Comparison of ENCODE assay signal across 1 cellular context in the genomic region with DNA sequence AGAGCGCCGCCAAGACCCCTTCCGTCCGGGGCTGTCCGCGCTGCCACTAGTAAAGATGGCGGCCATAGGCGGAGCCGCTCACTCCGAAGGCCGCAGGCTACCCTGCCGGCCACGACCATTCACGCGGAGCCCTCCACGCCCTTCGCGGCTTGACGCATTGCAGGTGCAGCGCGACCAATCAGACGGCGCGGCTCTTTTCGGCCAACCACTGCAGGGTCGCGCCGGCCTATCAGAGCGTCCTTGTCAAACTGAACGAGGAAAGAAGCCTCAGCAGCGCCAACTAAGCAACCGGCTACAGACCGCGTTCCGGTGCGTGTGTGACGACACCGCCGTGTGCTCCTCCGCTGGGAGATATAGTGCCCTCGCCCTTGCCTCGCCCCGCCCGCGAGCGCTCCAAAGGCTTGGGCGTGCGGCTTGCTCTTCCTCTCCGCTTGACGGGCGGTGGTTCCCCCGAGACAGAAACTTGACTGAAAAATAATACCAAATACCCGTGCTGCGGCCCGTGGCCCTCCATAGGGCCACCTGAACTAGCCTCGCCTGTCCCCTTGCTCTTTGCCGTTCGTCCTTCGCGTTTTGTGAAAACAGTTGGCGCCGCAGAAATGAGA.
TF ChIP-seq lines count a peak whose summit lies in the region.

No MANE protein-coding gene starts in this region.

TF ChIP-seq in K562, 482 proteins besides CTCF, POLR2A, EP300 and RAD21 (continued from another document and continues in another):
- TF ChIP-seq, protein P1, sequence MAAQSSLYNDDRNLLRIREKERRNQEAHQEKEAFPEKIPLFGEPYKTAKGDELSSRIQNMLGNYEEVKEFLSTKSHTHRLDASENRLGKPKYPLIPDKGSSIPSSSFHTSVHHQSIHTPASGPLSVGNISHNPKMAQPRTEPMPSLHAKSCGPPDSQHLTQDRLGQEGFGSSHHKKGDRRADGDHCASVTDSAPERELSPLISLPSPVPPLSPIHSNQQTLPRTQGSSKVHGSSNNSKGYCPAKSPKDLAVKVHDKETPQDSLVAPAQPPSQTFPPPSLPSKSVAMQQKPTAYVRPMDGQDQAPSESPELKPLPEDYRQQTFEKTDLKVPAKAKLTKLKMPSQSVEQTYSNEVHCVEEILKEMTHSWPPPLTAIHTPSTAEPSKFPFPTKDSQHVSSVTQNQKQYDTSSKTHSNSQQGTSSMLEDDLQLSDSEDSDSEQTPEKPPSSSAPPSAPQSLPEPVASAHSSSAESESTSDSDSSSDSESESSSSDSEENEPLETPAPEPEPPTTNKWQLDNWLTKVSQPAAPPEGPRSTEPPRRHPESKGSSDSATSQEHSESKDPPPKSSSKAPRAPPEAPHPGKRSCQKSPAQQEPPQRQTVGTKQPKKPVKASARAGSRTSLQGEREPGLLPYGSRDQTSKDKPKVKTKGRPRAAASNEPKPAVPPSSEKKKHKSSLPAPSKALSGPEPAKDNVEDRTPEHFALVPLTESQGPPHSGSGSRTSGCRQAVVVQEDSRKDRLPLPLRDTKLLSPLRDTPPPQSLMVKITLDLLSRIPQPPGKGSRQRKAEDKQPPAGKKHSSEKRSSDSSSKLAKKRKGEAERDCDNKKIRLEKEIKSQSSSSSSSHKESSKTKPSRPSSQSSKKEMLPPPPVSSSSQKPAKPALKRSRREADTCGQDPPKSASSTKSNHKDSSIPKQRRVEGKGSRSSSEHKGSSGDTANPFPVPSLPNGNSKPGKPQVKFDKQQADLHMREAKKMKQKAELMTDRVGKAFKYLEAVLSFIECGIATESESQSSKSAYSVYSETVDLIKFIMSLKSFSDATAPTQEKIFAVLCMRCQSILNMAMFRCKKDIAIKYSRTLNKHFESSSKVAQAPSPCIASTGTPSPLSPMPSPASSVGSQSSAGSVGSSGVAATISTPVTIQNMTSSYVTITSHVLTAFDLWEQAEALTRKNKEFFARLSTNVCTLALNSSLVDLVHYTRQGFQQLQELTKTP (IDR thresholded peaks at IDR 0.05; ENCODE audit: low read depth in 1 of 2, partially characterized antibody in 2 of 2) = peak in 1 of 2 experiments; percentile 26
- TF ChIP-seq HDAC1 (IDR thresholded peaks at IDR 0.05) = no peak
- TF ChIP-seq GABPB1 (CRISPR knock-in tag; IDR thresholded peaks at IDR 0.05) = peak; percentile 77
- TF ChIP-seq, protein P2, sequence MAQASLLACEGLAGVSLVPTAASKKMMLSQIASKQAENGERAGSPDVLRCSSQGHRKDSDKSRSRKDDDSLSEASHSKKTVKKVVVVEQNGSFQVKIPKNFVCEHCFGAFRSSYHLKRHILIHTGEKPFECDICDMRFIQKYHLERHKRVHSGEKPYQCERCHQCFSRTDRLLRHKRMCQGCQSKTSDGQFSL (CRISPR knock-in tag; IDR thresholded peaks at IDR 0.05) = no peak
- TF ChIP-seq, protein P2 (tag; IDR thresholded peaks at IDR 0.05) = no peak
- TF ChIP-seq MYBL2 (IDR thresholded peaks at IDR 0.05; ENCODE audit: low read depth) = peak; percentile 81
- no peak for TF ChIP-seq MYBL2 (CRISPR knock-in tag; IDR thresholded peaks at IDR 0.05; ENCODE audit: borderline replicate concordance)
- TF ChIP-seq XRCC5 (IDR thresholded peaks at IDR 0.05; ENCODE audit: low read depth, low read length) = peak; percentile 64; the same call in 1 of the 2 replicates
- no peak for TF ChIP-seq PURB (CRISPR knock-in tag; IDR thresholded peaks at IDR 0.05; ENCODE audit: low read depth)
- TF ChIP-seq TAF1 (IDR thresholded peaks at IDR 0.05; ENCODE audit: control insufficient read depth, extremely low read depth, insufficient read depth, low read length, severe bottlenecking) = peak; percentile 81
- no peak for TF ChIP-seq IFI16 (CRISPR knock-in tag; IDR thresholded peaks at IDR 0.05)
- TF ChIP-seq, protein P3, sequence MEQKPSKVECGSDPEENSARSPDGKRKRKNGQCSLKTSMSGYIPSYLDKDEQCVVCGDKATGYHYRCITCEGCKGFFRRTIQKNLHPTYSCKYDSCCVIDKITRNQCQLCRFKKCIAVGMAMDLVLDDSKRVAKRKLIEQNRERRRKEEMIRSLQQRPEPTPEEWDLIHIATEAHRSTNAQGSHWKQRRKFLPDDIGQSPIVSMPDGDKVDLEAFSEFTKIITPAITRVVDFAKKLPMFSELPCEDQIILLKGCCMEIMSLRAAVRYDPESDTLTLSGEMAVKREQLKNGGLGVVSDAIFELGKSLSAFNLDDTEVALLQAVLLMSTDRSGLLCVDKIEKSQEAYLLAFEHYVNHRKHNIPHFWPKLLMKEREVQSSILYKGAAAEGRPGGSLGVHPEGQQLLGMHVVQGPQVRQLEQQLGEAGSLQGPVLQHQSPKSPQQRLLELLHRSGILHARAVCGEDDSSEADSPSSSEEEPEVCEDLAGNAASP (IDR thresholded peaks at IDR 0.05) = no peak
- no peak for TF ChIP-seq MEIS2 (IDR thresholded peaks at IDR 0.05; ENCODE audit: partially characterized antibody)
- TF ChIP-seq, protein P4, sequence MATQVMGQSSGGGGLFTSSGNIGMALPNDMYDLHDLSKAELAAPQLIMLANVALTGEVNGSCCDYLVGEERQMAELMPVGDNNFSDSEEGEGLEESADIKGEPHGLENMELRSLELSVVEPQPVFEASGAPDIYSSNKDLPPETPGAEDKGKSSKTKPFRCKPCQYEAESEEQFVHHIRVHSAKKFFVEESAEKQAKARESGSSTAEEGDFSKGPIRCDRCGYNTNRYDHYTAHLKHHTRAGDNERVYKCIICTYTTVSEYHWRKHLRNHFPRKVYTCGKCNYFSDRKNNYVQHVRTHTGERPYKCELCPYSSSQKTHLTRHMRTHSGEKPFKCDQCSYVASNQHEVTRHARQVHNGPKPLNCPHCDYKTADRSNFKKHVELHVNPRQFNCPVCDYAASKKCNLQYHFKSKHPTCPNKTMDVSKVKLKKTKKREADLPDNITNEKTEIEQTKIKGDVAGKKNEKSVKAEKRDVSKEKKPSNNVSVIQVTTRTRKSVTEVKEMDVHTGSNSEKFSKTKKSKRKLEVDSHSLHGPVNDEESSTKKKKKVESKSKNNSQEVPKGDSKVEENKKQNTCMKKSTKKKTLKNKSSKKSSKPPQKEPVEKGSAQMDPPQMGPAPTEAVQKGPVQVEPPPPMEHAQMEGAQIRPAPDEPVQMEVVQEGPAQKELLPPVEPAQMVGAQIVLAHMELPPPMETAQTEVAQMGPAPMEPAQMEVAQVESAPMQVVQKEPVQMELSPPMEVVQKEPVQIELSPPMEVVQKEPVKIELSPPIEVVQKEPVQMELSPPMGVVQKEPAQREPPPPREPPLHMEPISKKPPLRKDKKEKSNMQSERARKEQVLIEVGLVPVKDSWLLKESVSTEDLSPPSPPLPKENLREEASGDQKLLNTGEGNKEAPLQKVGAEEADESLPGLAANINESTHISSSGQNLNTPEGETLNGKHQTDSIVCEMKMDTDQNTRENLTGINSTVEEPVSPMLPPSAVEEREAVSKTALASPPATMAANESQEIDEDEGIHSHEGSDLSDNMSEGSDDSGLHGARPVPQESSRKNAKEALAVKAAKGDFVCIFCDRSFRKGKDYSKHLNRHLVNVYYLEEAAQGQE (CRISPR knock-in tag; IDR thresholded peaks at IDR 0.05; ENCODE audit: low read depth) = no peak
- TF ChIP-seq, protein P5, sequence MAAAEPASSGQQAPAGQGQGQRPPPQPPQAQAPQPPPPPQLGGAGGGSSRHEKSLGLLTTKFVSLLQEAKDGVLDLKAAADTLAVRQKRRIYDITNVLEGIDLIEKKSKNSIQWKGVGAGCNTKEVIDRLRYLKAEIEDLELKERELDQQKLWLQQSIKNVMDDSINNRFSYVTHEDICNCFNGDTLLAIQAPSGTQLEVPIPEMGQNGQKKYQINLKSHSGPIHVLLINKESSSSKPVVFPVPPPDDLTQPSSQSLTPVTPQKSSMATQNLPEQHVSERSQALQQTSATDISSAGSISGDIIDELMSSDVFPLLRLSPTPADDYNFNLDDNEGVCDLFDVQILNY (CRISPR knock-in tag; IDR thresholded peaks at IDR 0.05) = peak; percentile 25; the same call in 1 of the 2 replicates
- no peak for TF ChIP-seq ZEB2 (IDR thresholded peaks at IDR 0.05)
- TF ChIP-seq, protein P6, sequence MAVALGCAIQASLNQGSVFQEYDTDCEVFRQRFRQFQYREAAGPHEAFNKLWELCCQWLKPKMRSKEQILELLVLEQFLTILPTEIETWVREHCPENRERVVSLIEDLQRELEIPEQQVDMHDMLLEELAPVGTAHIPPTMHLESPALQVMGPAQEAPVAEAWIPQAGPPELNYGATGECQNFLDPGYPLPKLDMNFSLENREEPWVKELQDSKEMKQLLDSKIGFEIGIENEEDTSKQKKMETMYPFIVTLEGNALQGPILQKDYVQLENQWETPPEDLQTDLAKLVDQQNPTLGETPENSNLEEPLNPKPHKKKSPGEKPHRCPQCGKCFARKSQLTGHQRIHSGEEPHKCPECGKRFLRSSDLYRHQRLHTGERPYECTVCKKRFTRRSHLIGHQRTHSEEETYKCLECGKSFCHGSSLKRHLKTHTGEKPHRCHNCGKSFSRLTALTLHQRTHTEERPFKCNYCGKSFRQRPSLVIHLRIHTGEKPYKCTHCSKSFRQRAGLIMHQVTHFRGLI (CRISPR knock-in tag; IDR thresholded peaks at IDR 0.05) = no peak
- TF ChIP-seq NCOA6 (IDR thresholded peaks at IDR 0.05) = no peak; the same call in 1 of the 2 replicates
- TF ChIP-seq TCF3 (CRISPR knock-in tag; IDR thresholded peaks at IDR 0.05) = peak; percentile 10; the same call in 1 of the 2 replicates
- no peak for TF ChIP-seq CCAR2 (IDR thresholded peaks at IDR 0.05; ENCODE audit: low read depth, low read length)
- TF ChIP-seq PHB2 (IDR thresholded peaks at IDR 0.05; ENCODE audit: low read depth) = no peak
- TF ChIP-seq SP1 (CRISPR knock-in tag; IDR thresholded peaks at IDR 0.05) = peak; percentile 88
- TF ChIP-seq ZNF133 (CRISPR knock-in tag; IDR thresholded peaks at IDR 0.05) = no peak
- TF ChIP-seq LARP7 (IDR thresholded peaks at IDR 0.05) = no peak
- TF ChIP-seq ZNF589 (CRISPR knock-in tag; IDR thresholded peaks at IDR 0.05; ENCODE audit: low read depth) = no peak
- TF ChIP-seq SMARCA5 (IDR thresholded peaks at IDR 0.05) = no peak
- TF ChIP-seq ZNF274 (IDR thresholded peaks at IDR 0.05; ENCODE audit: borderline replicate concordance, low read depth, low read length) = no peak
- TF ChIP-seq, protein P7, sequence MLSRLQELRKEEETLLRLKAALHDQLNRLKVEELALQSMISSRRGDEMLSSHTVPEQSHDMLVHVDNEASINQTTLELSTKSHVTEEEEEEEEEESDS (CRISPR knock-in tag; IDR thresholded peaks at IDR 0.05) = no peak
- no peak for TF ChIP-seq CBX8 (IDR thresholded peaks at IDR 0.05; ENCODE audit: borderline replicate concordance, extremely low read depth, low read depth, low read length, poor library complexity, severe bottlenecking)
- TF ChIP-seq JUN (IDR thresholded peaks at IDR 0.05; ENCODE audit: borderline replicate concordance, low read depth, low read length) = peak; percentile 27; the same call in 1 of the 2 replicates
- TF ChIP-seq JUN (CRISPR knock-in tag; IDR thresholded peaks at IDR 0.05; ENCODE audit: borderline replicate concordance) = no peak
- no peak for TF ChIP-seq HLTF (IDR thresholded peaks at IDR 0.05)
- TF ChIP-seq, protein P8, sequence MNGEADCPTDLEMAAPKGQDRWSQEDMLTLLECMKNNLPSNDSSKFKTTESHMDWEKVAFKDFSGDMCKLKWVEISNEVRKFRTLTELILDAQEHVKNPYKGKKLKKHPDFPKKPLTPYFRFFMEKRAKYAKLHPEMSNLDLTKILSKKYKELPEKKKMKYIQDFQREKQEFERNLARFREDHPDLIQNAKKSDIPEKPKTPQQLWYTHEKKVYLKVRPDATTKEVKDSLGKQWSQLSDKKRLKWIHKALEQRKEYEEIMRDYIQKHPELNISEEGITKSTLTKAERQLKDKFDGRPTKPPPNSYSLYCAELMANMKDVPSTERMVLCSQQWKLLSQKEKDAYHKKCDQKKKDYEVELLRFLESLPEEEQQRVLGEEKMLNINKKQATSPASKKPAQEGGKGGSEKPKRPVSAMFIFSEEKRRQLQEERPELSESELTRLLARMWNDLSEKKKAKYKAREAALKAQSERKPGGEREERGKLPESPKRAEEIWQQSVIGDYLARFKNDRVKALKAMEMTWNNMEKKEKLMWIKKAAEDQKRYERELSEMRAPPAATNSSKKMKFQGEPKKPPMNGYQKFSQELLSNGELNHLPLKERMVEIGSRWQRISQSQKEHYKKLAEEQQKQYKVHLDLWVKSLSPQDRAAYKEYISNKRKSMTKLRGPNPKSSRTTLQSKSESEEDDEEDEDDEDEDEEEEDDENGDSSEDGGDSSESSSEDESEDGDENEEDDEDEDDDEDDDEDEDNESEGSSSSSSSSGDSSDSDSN (IDR thresholded peaks at IDR 0.05; ENCODE audit: borderline replicate concordance in 1 of 2, low read depth in 2 of 2, low read length in 2 of 2) = 0 out of 4 replicates have a peak, but pooled peaks have one; percentile 20 to 59
- TF ChIP-seq, protein P9, sequence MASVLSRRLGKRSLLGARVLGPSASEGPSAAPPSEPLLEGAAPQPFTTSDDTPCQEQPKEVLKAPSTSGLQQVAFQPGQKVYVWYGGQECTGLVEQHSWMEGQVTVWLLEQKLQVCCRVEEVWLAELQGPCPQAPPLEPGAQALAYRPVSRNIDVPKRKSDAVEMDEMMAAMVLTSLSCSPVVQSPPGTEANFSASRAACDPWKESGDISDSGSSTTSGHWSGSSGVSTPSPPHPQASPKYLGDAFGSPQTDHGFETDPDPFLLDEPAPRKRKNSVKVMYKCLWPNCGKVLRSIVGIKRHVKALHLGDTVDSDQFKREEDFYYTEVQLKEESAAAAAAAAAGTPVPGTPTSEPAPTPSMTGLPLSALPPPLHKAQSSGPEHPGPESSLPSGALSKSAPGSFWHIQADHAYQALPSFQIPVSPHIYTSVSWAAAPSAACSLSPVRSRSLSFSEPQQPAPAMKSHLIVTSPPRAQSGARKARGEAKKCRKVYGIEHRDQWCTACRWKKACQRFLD (CRISPR knock-in tag; IDR thresholded peaks at IDR 0.05) = peak; percentile 22; the same call in 1 of the 2 replicates
- 0 out of 2 replicates have a peak, but pooled peaks have one; percentile 35 for TF ChIP-seq POLR2AphosphoS5 (IDR thresholded peaks at IDR 0.05; ENCODE audit: control insufficient read depth, insufficient read depth, low read depth, low read length)
- no peak for TF ChIP-seq EZH2 (IDR thresholded peaks at IDR 0.05; ENCODE audit: borderline replicate concordance, low read depth, low read length)
